ENCODE assay signal across 8 cellular contexts in the genomic region with DNA sequence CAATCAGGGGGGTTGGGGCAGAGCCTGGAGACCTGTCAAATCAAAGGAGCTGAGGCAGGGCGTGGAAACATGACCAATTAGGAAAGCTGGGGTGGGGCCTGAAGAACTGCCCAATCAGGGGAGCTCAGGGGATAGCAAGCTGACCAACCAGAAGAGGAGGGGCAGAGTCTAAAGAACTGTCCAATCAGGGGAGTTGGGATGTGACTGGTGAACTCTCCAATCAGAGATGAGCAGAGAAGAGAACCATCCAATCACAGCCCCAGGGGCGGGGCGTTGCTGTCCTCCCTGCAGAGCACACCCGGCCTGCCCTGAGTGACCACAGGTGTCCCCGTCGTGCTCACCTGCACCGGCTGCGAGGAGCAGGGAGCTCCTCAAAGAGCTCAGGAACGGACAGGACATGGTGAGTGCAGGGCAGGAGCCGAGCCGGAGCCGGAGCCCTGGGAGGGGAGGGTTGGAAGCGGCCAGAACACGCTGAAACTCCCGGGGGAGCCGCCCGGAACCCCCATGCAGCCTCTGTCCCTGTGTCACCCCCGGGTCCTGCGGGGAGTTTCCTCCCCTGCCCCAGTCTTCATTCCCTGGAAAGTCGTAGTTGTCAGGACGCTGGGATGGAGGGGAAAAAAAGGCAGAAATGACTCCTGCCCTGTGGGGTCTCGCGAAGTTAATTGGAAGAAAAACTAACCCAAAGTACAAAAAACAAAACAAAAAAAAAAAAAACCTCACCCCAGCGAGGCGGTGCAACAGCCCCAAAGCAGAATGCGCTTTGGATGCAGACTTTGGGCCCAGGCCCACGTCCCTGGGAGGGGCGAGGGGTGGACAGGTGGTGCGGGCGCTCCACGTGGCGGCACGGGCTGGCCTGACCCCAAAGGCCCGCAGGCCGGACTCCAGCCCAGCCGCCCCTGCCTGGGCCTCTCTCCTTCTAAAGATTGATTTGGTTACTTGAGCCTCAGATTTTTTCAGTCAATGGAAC.
DNase-seq lines count a peak whose midpoint lies in the region; ATAC-seq and FAIRE-seq lines count a peak whose summit lies in the region.

Gene ZNF556, plus strand, starts transcription at position 311 of the 967 bp plus-strand sequence. Its CDS starts 87 bp downstream, at position 398.

- H3K4me1 Mint-ChIP-seq in stimulated activated naive CD8-positive, alpha-beta T cell treated with anti-CD3 and anti-CD28 coated beads, Interleukin-15, amount 100 ng/mL, for 72 hours, result peaks cover 5% of the 10 kb centered on the region

- H3K4me3 Mint-ChIP-seq in stimulated activated naive CD8-positive, alpha-beta T cell treated with anti-CD3 and anti-CD28 coated beads, Interleukin-15, amount 100 ng/mL, for 72 hours, result no peak within 1 kb of the TSS

- H3K9me3 Mint-ChIP-seq in stimulated activated naive CD8-positive, alpha-beta T cell treated with anti-CD3 and anti-CD28 coated beads, Interleukin-15, amount 100 ng/mL, for 72 hours, result peaks cover 8 to 9% of the 10 kb centered on the region in 2 donors

- peak; percentile 72 for FAIRE-seq in endometrium (lab: Jason Lieb, UNC)

- H3K27me3 Mint-ChIP-seq in stimulated activated naive CD8-positive, alpha-beta T cell treated with anti-CD3 and anti-CD28 coated beads, Interleukin-15, amount 100 ng/mL, for 72 hours, result peaks cover 15% of the 10 kb centered on the region

- DNase-seq in stimulated activated naive CD8-positive, alpha-beta T cell treated with anti-CD3 and anti-CD28 coated beads, Interleukin-15, Interleukin-2, amounts not matched to agents 100 U/mL and 50 U/mL, for 24 hours, result no peak
- DNase-seq in stimulated activated naive CD8-positive, alpha-beta T cell treated with anti-CD3 and anti-CD28 coated beads, Interleukin-15, amount 100 ng/mL, for 72 hours, result no peak
- peak; percentile 78 to 79 for DNase-seq in NCI-H526 (lab: John Stamatoyannopoulos, UW)
- no peak for DNase-seq in activated gamma-delta T cell (lab: John Stamatoyannopoulos, UW)

- H3K27ac Mint-ChIP-seq in stimulated activated naive CD8-positive, alpha-beta T cell treated with anti-CD3 and anti-CD28 coated beads, Interleukin-15, amount 100 ng/mL, for 72 hours, result no peak within 1 kb of the TSS

- ATAC-seq in stimulated activated naive CD8-positive, alpha-beta T cell treated with anti-CD3 and anti-CD28 coated beads, Interleukin-15, Interleukin-2, amounts not matched to agents 100 U/mL and 50 U/mL, for 24 hours, result peak; percentile 19
- no peak for ATAC-seq in stimulated activated naive CD8-positive, alpha-beta T cell treated with anti-CD3 and anti-CD28 coated beads, Interleukin-15, amount 100 ng/mL, for 72 hours
- ATAC-seq in HG03108 (IDR thresholded peaks at IDR 0.05; ENCODE audit: unreplicated experiment) (no peak), GM18873 (IDR thresholded peaks at IDR 0.05; ENCODE audit: low FRiP score, unreplicated experiment) (no peak), HG03135 (IDR thresholded peaks at IDR 0.05; ENCODE audit: unreplicated experiment) (no peak)

Comparison
In these comparisons a context has a peak if more than half of its experiments do, and no peak if none do; other contexts are left out.
1. DNase-seq: peak in NCI-H526 (2 of 2); none in stimulated activated naive CD8-positive, alpha-beta T cell treated with anti-CD3 and anti-CD28 coated beads, Interleukin-15, Interleukin-2, amounts not matched to agents 100 U/mL and 50 U/mL, for 24 hours (single experiment), stimulated activated naive CD8-positive, alpha-beta T cell treated with anti-CD3 and anti-CD28 coated beads, Interleukin-15, amount 100 ng/mL, for 72 hours (0 of 2) and activated gamma-delta T cell (single experiment).